ENCODE assay signal across 9 cellular contexts in the genomic region with DNA sequence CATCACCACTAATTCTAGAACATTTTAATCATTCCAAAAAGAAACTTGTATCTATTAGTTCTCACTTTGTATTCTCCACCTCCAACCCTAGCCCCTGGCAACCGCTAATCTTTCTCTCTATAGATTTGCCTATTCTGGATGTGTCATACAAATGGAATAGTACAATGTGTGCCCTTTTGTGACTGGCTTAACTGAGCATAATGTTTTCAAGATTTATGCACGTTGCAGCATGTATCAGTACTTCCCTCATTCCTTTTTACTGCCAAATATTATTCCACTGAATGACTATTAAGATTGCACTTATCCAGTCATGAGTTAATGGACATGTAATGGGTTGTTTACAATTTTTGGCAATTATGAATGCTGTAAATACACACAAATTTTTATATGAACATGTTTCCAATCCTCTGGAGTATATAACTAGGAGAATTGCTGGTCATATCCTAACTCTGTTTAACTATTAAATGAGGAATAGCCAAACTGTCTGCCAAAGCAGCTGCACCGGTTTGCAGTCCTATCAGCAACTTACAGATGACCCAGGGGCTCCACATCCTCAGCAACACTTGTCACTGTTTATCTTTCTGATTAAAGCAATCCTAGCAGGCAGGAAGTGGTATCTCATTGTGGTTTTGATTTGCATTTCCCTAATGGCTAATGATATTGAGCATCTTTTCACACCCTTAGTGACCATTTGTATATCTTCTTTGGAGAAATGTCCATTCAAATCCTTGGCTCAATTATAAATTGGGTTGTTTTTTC. TPM values are rescaled to one million over a fixed set of nuclear protein-coding genes. Genes with fewer than 3 reads are reported as not detected.
DNase-seq lines count a peak whose midpoint lies in the region; ATAC-seq and TF ChIP-seq lines count a peak whose summit lies in the region.
"Had no signal": no experiment of that assay in that cellular context is flagged by ENCODE, and none has a peak within 500 bp of the region (broad histone marks: within the 10 kb centered on the region; RNA-seq: fewer than 3 reads in every experiment).

No MANE protein-coding gene starts in this region.

- H4K91ac ChIP-seq in H9 (ENCODE audit: insufficient read length, low read depth, low read length): no peak overlapping the region

- peak; percentile 25 for DNase-seq in activated CD8-positive, alpha-beta T cell treated with anti-CD3 and anti-CD28 coated beads, Interleukin-2, amount 10 ng/mL, durations not matched to agents 7 days and 5 days
- no peak for DNase-seq in activated CD8-positive, alpha-beta T cell treated with anti-CD3 and anti-CD28 coated beads for 36 hours
- DNase-seq in MM.1S (peak; percentile 84), myocyte (ENCODE audit: low read depth) (peak; percentile 33), MG63 (no peak), dermis blood vessel endothelial cell (no peak), H9 (no peak)
- DNase-seq: NCI-H2227 treated with DMSO at 0.1 percent for 48 hours had no signal

- peak overlapping the region; percentile 58 for H3K27ac Mint-ChIP-seq in activated CD8-positive, alpha-beta T cell treated with anti-CD3 and anti-CD28 coated beads, Interleukin-2, amount 10 ng/mL, durations not matched to agents 7 days and 5 days
- H3K27ac Mint-ChIP-seq in activated CD8-positive, alpha-beta T cell treated with anti-CD3 and anti-CD28 coated beads for 36 hours: no peak overlapping the region
- no peak overlapping the region for H3K27ac Mint-ChIP-seq in H9

- no peak overlapping the region for H3K4ac ChIP-seq in H9 (ENCODE audit: low read depth, low read length)

- H3K9me3 ChIP-seq in MM.1S (replicated peaks; ENCODE audit: insufficient read depth, low read length): no peaks in the 10 kb centered on the region
- no peaks in the 10 kb centered on the region; the same call in 1 of the 2 replicates for H3K9me3 ChIP-seq in MG63
- no peaks in the 10 kb centered on the region for H3K9me3 ChIP-seq in H9 (ENCODE audit: control insufficient read depth, low read depth, low read length)

- POLR2A ChIA-PET in activated CD8-positive, alpha-beta T cell treated with anti-CD3 and anti-CD28 coated beads, Interleukin-2, amount 10 ng/mL, durations not matched to agents 7 days and 5 days (lab: Charles Lee): no interaction called here
- POLR2A ChIA-PET in activated CD8-positive, alpha-beta T cell treated with anti-CD3 and anti-CD28 coated beads for 36 hours (lab: Charles Lee): interaction anchor here (0.7 kb wide), 1 partner anchor 25 kb away, joined by 3 read pairs; no protein-coding TSS in a partner anchor

- H3K18ac ChIP-seq in H9 (ENCODE audit: insufficient read length, low read depth, low read length): no peak overlapping the region

- no peaks in the 10 kb centered on the region for H3K9me2 ChIP-seq in MM.1S (replicated peaks; ENCODE audit: insufficient read depth, low read length)

- H3F3A ChIP-seq in MM.1S (ENCODE audit: insufficient read depth, low read length): no peaks in the 10 kb centered on the region

- H3K14ac ChIP-seq in H9 (ENCODE audit: insufficient read depth, low read length): no peak overlapping the region

- no peaks in the 10 kb centered on the region for H3K23me2 ChIP-seq in H9 (ENCODE audit: insufficient read length, low read depth, low read length, poor library complexity, severe bottlenecking)

- no peaks in the 10 kb centered on the region for H3K79me1 ChIP-seq in H9 (ENCODE audit: insufficient read depth, low read depth, low read length, poor library complexity, severe bottlenecking)

- peaks cover 5% of the 10 kb centered on the region for H3K9me3 Mint-ChIP-seq in activated CD8-positive, alpha-beta T cell treated with anti-CD3 and anti-CD28 coated beads, Interleukin-2, amount 10 ng/mL, durations not matched to agents 7 days and 5 days (ENCODE audit: insufficient read depth)
- peaks cover 4% of the 10 kb centered on the region for H3K9me3 Mint-ChIP-seq in activated CD8-positive, alpha-beta T cell treated with anti-CD3 and anti-CD28 coated beads for 36 hours
- peaks cover 0 to 6% of the 10 kb centered on the region in 2 experiments; a peak in 3 of 5 replicates for H3K9me3 Mint-ChIP-seq in H9

- no peaks in the 10 kb centered on the region for H3K27me3 Mint-ChIP-seq in activated CD8-positive, alpha-beta T cell treated with anti-CD3 and anti-CD28 coated beads, Interleukin-2, amount 10 ng/mL, durations not matched to agents 7 days and 5 days (ENCODE audit: low read depth)
- no peaks in the 10 kb centered on the region for H3K27me3 Mint-ChIP-seq in activated CD8-positive, alpha-beta T cell treated with anti-CD3 and anti-CD28 coated beads for 36 hours
- H3K27me3 Mint-ChIP-seq in H9 (ENCODE audit: low read depth): no peaks in the 10 kb centered on the region

- TF ChIP-seq CTCF in activated CD8-positive, alpha-beta T cell treated with anti-CD3 and anti-CD28 coated beads for 36 hours (IDR thresholded peaks at IDR 0.05): no peak
- TF ChIP-seq CTCF in MM.1S (IDR thresholded peaks at IDR 0.05; ENCODE audit: low read length): no peak
- TF ChIP-seq CTCF in H9 (conservative IDR thresholded peaks at IDR 0.05): no peak

- no peak overlapping the region for H2BK5ac ChIP-seq in H9 (ENCODE audit: insufficient read length, low read length)

- CTCF ChIA-PET in activated CD8-positive, alpha-beta T cell treated with anti-CD3 and anti-CD28 coated beads, Interleukin-2, amount 10 ng/mL, durations not matched to agents 7 days and 5 days (lab: Charles Lee): no interaction called here
- CTCF ChIA-PET in activated CD8-positive, alpha-beta T cell treated with anti-CD3 and anti-CD28 coated beads for 36 hours (lab: Charles Lee): interaction anchor here (0.6 kb wide), 1 partner anchor 460 kb away, joined by 3 read pairs; no protein-coding TSS in a partner anchor

- H4K5ac ChIP-seq in H9 (ENCODE audit: insufficient read length, low read depth, low read length): no peak overlapping the region

- WGBS in H9 (ENCODE audit: extremely low coverage, insufficient read length, low lambda C conversion rate): no CpG with 5 or more reads among the region's 3 CpGs

- H3K4me2 ChIP-seq in MM.1S (ENCODE audit: low read depth, low read length) (no peak overlapping the region), H9 (ENCODE audit: insufficient read depth, insufficient read length, low read length) (no peak overlapping the region)

- H3K4me3 ChIP-seq in MM.1S (ENCODE audit: low read length) (no peak overlapping the region), MG63 (no peak overlapping the region)

- no peak overlapping the region for H2BK12ac ChIP-seq in H9 (ENCODE audit: insufficient read length, low read depth, low read length)

- H3K36me3 ChIP-seq in MM.1S (replicated peaks; ENCODE audit: insufficient read depth, low read length) (no peaks in the 10 kb centered on the region), MG63 (peaks cover 21% of the 10 kb centered on the region)

- H3K4me1 Mint-ChIP-seq in activated CD8-positive, alpha-beta T cell treated with anti-CD3 and anti-CD28 coated beads, Interleukin-2, amount 10 ng/mL, durations not matched to agents 7 days and 5 days (ENCODE audit: low read depth): peaks cover 29% of the 10 kb centered on the region
- peaks cover 25% of the 10 kb centered on the region for H3K4me1 Mint-ChIP-seq in activated CD8-positive, alpha-beta T cell treated with anti-CD3 and anti-CD28 coated beads for 36 hours (ENCODE audit: low read depth)
- peaks cover 17 to 24% of the 10 kb centered on the region in 2 experiments for H3K4me1 Mint-ChIP-seq in H9

- H3K56ac ChIP-seq in H9 (ENCODE audit: insufficient read length, low read depth, low read length): no peak overlapping the region

- H2BK120ac ChIP-seq in H9 (ENCODE audit: low read depth, low read length, poor library complexity, severe bottlenecking): no peak overlapping the region

- no peak overlapping the region for H3K4me3 Mint-ChIP-seq in activated CD8-positive, alpha-beta T cell treated with anti-CD3 and anti-CD28 coated beads, Interleukin-2, amount 10 ng/mL, durations not matched to agents 7 days and 5 days
- H3K4me3 Mint-ChIP-seq in activated CD8-positive, alpha-beta T cell treated with anti-CD3 and anti-CD28 coated beads for 36 hours: no peak overlapping the region
- no peak overlapping the region for H3K4me3 Mint-ChIP-seq in H9

- no peak overlapping the region for H2AK5ac ChIP-seq in H9 (ENCODE audit: insufficient read length, low read length)

- H4K20me1 ChIP-seq in MM.1S (ENCODE audit: insufficient read depth, low read length): no peaks in the 10 kb centered on the region
- no peaks in the 10 kb centered on the region for H4K20me1 ChIP-seq in H9 (ENCODE audit: control insufficient read depth, insufficient read depth, insufficient read length)

- H2BK20ac ChIP-seq in H9 (ENCODE audit: low read depth, low read length, poor library complexity, severe bottlenecking): no peak overlapping the region

- intact Hi-C loops in activated CD8-positive, alpha-beta T cell treated with anti-CD3 and anti-CD28 coated beads for 36 hours (cut with micrococcal nuclease): no loop called here

- no peak overlapping the region for H3K9ac ChIP-seq in MM.1S (ENCODE audit: low read length)
- no peak overlapping the region for H3K9ac ChIP-seq in H9 (ENCODE audit: extremely low read depth, insufficient read length, low read length)

- no peak overlapping the region for H4K8ac ChIP-seq in H9 (replicated peaks; ENCODE audit: insufficient read length, low read depth, low read length)

- H2BK15ac ChIP-seq in H9 (ENCODE audit: low read depth, low read length): no peak overlapping the region

- H3K4me1 ChIP-seq in MM.1S (ENCODE audit: low read length) (peaks cover 12% of the 10 kb centered on the region), H9 (ENCODE audit: insufficient read depth, low read length) (no peaks in the 10 kb centered on the region; the same call in 1 of the 2 replicates)

- ATAC-seq in activated CD8-positive, alpha-beta T cell treated with anti-CD3 and anti-CD28 coated beads, Interleukin-2, amount 10 ng/mL, durations not matched to agents 7 days and 5 days: no peak
- ATAC-seq in activated CD8-positive, alpha-beta T cell treated with anti-CD3 and anti-CD28 coated beads for 36 hours: no peak
- peak; percentile 91 for ATAC-seq in HG02678 (IDR thresholded peaks at IDR 0.05; ENCODE audit: unreplicated experiment)

- no peak overlapping the region for H3T11ph ChIP-seq in H9 (ENCODE audit: low read length)

- peaks cover 33% of the 10 kb centered on the region for H3K36me3 Mint-ChIP-seq in activated CD8-positive, alpha-beta T cell treated with anti-CD3 and anti-CD28 coated beads, Interleukin-2, amount 10 ng/mL, durations not matched to agents 7 days and 5 days (ENCODE audit: low read depth)
- peaks cover 2% of the 10 kb centered on the region for H3K36me3 Mint-ChIP-seq in activated CD8-positive, alpha-beta T cell treated with anti-CD3 and anti-CD28 coated beads for 36 hours (ENCODE audit: low read depth)
- H3K36me3 Mint-ChIP-seq in H9 (ENCODE audit: insufficient read depth in 1 of 3, low read depth in 3 of 3): peaks cover 0 to 6% (median 3%) of the 10 kb centered on the region in 3 experiments; a peak in 2 of 7 replicates

- H3K79me2 ChIP-seq in MM.1S (ENCODE audit: low read length): no peaks in the 10 kb centered on the region
- H3K79me2 ChIP-seq in H9 (ENCODE audit: insufficient read depth, low read length): no peaks in the 10 kb centered on the region; the same call in 1 of the 2 replicates

- H3K27ac ChIP-seq in MM.1S (ENCODE audit: low read length): no peak overlapping the region
- no peak overlapping the region for H3K27ac ChIP-seq in H9 (ENCODE audit: insufficient read length, low read depth, low read length)

- no peaks in the 10 kb centered on the region for H3K27me3 ChIP-seq in MM.1S (replicated peaks; ENCODE audit: insufficient read depth, low read length)
- H3K27me3 ChIP-seq in MG63: no peaks in the 10 kb centered on the region
- H3K27me3 ChIP-seq in H9 (ENCODE audit: insufficient read depth, low read length): no peaks in the 10 kb centered on the region

- no peak overlapping the region for H3K23ac ChIP-seq in H9 (ENCODE audit: insufficient read length, low read depth, low read length)

- H2AFZ ChIP-seq in MM.1S (ENCODE audit: low read length): no peak overlapping the region
- no peak overlapping the region for H2AFZ ChIP-seq in H9 (ENCODE audit: low read length)

RNA-seq across cellular contexts. Expression of a gene that starts 42.9 kb away (rescaled TPM):
- total RNA-seq in activated CD8-positive, alpha-beta T cell treated with anti-CD3 and anti-CD28 coated beads, Interleukin-2, amount 10 ng/mL, durations not matched to agents 7 days and 5 days: 10 to 100 TPM; 80.8 to 84.5 TPM
- total RNA-seq in activated CD8-positive, alpha-beta T cell treated with anti-CD3 and anti-CD28 coated beads for 36 hours: 10 to 100 TPM; 39.6 to 43.2 TPM
- total RNA-seq in myocyte: 36.7 and 42.9 TPM in 2 replicates
- 12.3 TPM for polyA plus RNA-seq in myocyte (2012)
- 7.0 and 8.6 TPM in 2 replicates for total RNA-seq in MG63 (2014; rRNA removed; shearing (Covaris generic); ENCODE audit: low replicate concordance)
- total RNA-seq in dermis blood vessel endothelial cell: 34.0 and 37.0 TPM in 2 replicates
- total RNA-seq in H9 (2021): 68.5 and 71.7 TPM in 2 replicates

Comparison
In these comparisons a context has a peak if more than half of its experiments do, and no peak if none do; other contexts are left out.
1. DNase-seq: peak in activated CD8-positive, alpha-beta T cell treated with anti-CD3 and anti-CD28 coated beads, Interleukin-2, amount 10 ng/mL, durations not matched to agents 7 days and 5 days (single experiment), MM.1S (single experiment) and myocyte (single experiment); none in activated CD8-positive, alpha-beta T cell treated with anti-CD3 and anti-CD28 coated beads for 36 hours (single experiment), MG63 (single experiment), dermis blood vessel endothelial cell (single experiment) and H9 (single experiment).